8 cellular contexts compared by ENCODE assay signal in the genomic region with DNA sequence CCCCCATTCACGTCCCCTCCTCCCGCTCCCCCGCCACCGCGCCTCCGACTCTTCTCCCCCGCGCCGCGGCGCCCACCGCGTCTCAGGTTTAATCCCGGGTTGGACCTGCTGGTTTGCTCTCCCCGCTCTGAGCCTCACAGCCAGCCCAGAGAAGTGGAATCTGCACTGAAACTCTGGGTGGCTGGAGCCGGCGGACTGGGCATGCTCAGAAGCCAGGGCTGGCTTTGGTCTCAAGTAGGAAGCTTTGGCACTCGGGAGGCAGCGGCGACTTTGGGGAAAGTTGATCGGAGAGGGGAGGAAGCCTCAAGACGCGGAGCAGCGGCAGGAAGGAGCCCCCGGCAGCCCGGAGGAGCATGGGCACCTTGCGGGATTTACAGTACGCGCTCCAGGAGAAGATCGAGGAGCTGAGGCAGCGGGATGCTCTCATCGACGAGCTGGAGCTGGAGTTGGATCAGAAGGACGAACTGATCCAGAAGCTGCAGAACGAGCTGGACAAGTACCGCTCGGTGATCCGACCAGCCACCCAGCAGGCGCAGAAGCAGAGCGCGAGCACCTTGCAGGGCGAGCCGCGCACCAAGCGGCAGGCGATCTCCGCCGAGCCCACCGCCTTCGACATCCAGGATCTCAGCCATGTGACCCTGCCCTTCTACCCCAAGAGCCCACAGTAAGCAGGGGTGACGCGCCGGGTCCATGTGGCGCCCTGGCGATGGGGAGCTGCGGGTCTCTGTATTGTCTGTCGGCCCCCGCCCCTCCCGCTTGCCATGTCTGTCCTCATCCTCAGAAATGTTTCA. TPM values are rescaled to one million over a fixed set of nuclear protein-coding genes. Genes with fewer than 3 reads are reported as not detected.
DNase-seq lines count a peak whose midpoint lies in the region; ATAC-seq and TF ChIP-seq lines count a peak whose summit lies in the region.

A gene (plus strand): TSS at position 250 of the 791 bp plus-strand sequence.

- no peak within 1 kb of the TSS for H3K27ac ChIP-seq in CD8-positive, alpha-beta T cell (ENCODE audit: low read depth, low read length)
- peak within 1 kb of the TSS; percentile 37 for H3K27ac ChIP-seq in subcutaneous abdominal adipose tissue (ENCODE audit: low read depth, low read length)

- peaks cover 7% of the 10 kb centered on the region for H3K4me1 Mint-ChIP-seq in CD8-positive, alpha-beta T cell (ENCODE audit: low read depth)
- peaks cover 3% of the 10 kb centered on the region for H3K4me1 Mint-ChIP-seq in T-helper 2 cell treated with Interferon-gamma antibody and Interleukin-4, amounts not matched to agents 5 μg/mL and 100 μg/mL, for 36 hours (ENCODE audit: low read depth)

- H3K36me3 ChIP-seq in CD8-positive, alpha-beta T cell (ENCODE audit: insufficient read depth, low read length) = no peaks in the 10 kb centered on the region
- no peaks in the 10 kb centered on the region for H3K36me3 ChIP-seq in subcutaneous abdominal adipose tissue (ENCODE audit: control insufficient read depth in 5 of 5, insufficient read depth in 5 of 5, low read length in 5 of 5)

- no peak within 1 kb of the TSS for H3K4me3 ChIP-seq in CD8-positive, alpha-beta T cell (ENCODE audit: low read depth, low read length)
- peak within 1 kb of the TSS; percentile 47 for H3K4me3 ChIP-seq in epithelial cell of esophagus (ENCODE audit: low read length)
- H3K4me3 ChIP-seq in subcutaneous abdominal adipose tissue (ENCODE audit: low read depth in 1 of 5, low read length in 5 of 5) = peak within 1 kb of the TSS; percentile 70 to 87 (median 78)

- peak within 1 kb of the TSS in 4 of 5 donors; percentile 20 to 63 (median 48) for H3K9ac ChIP-seq in subcutaneous abdominal adipose tissue (ENCODE audit: low read length in 5 of 5)

- CTCF ChIA-PET in CD8-positive, alpha-beta T cell (lab: Charles Lee) = no interaction called here

- H3K9me3 Mint-ChIP-seq in CD8-positive, alpha-beta T cell = no peaks in the 10 kb centered on the region
- no peaks in the 10 kb centered on the region for H3K9me3 Mint-ChIP-seq in T-helper 2 cell treated with Interferon-gamma antibody and Interleukin-4, amounts not matched to agents 5 μg/mL and 100 μg/mL, for 36 hours

- H3K9me3 ChIP-seq in CD8-positive, alpha-beta T cell (ENCODE audit: low read length) = no peaks in the 10 kb centered on the region
- H3K9me3 ChIP-seq in subcutaneous abdominal adipose tissue (ENCODE audit: control insufficient read depth in 5 of 5, low read length in 5 of 5) = no peaks in the 10 kb centered on the region

- intact Hi-C loops in CD8-positive, alpha-beta T cell (cut with DNase I, micrococcal nuclease) = no loop called here

- DNase-seq in CD8-positive, alpha-beta T cell = no peak
- no peak for DNase-seq in T-helper 2 cell treated with Interferon-gamma antibody and Interleukin-4, amounts not matched to agents 5 μg/mL and 100 μg/mL, for 36 hours (ENCODE audit: low spot score)
- DNase-seq in epithelial cell of esophagus (ENCODE audit: low read depth) = peak; percentile 68
- DNase-seq in lung microvascular endothelial cell (ENCODE audit: low read depth in 2 of 2) = peak; percentile 42 to 59
- no peak for DNase-seq in activated effector memory CD4-positive, alpha-beta T cell treated with Interleukin-2 at 50 U/mL for 16 hours
- no peak for DNase-seq in T-helper 9 cell

- no peaks in the 10 kb centered on the region for H3K36me3 Mint-ChIP-seq in CD8-positive, alpha-beta T cell
- no peaks in the 10 kb centered on the region for H3K36me3 Mint-ChIP-seq in T-helper 2 cell treated with Interferon-gamma antibody and Interleukin-4, amounts not matched to agents 5 μg/mL and 100 μg/mL, for 36 hours (ENCODE audit: low read depth)

- H3K27me3 Mint-ChIP-seq in CD8-positive, alpha-beta T cell (ENCODE audit: low read depth) = peaks cover 38% of the 10 kb centered on the region
- H3K27me3 Mint-ChIP-seq in T-helper 2 cell treated with Interferon-gamma antibody and Interleukin-4, amounts not matched to agents 5 μg/mL and 100 μg/mL, for 36 hours (ENCODE audit: low read depth) = peaks cover 47% of the 10 kb centered on the region

- no peak for TF ChIP-seq CTCF in CD8-positive, alpha-beta T cell (IDR thresholded peaks at IDR 0.05)
- TF ChIP-seq CTCF in epithelial cell of esophagus (IDR thresholded peaks at IDR 0.05; ENCODE audit: insufficient read depth, low read depth, low read length, missing control alignments) = no peak

- no peak within 1 kb of the TSS for H3K27ac Mint-ChIP-seq in CD8-positive, alpha-beta T cell
- H3K27ac Mint-ChIP-seq in T-helper 2 cell treated with Interferon-gamma antibody and Interleukin-4, amounts not matched to agents 5 μg/mL and 100 μg/mL, for 36 hours = no peak within 1 kb of the TSS

- peaks cover 8% of the 10 kb centered on the region for H3K4me1 ChIP-seq in CD8-positive, alpha-beta T cell (ENCODE audit: insufficient read depth, low read length)
- H3K4me1 ChIP-seq in subcutaneous abdominal adipose tissue (ENCODE audit: control insufficient read depth in 5 of 5, insufficient read depth in 5 of 5, low read length in 5 of 5) = peaks cover 1 to 23% (median 18%) of the 10 kb centered on the region in 5 donors

- no peak for ATAC-seq in CD8-positive, alpha-beta T cell
- ATAC-seq in HG03066 (IDR thresholded peaks at IDR 0.05; ENCODE audit: low read depth, unreplicated experiment) = peak; percentile 56

- H3K4me3 Mint-ChIP-seq in CD8-positive, alpha-beta T cell = peak within 1 kb of the TSS; percentile 40
- peak within 1 kb of the TSS; percentile 72 for H3K4me3 Mint-ChIP-seq in T-helper 2 cell treated with Interferon-gamma antibody and Interleukin-4, amounts not matched to agents 5 μg/mL and 100 μg/mL, for 36 hours

- POLR2A ChIA-PET in CD8-positive, alpha-beta T cell (lab: Charles Lee) = no interaction called here

- H3K27me3 ChIP-seq in CD8-positive, alpha-beta T cell (ENCODE audit: insufficient read depth, low read length) = peaks cover 4% of the 10 kb centered on the region
- H3K27me3 ChIP-seq in subcutaneous abdominal adipose tissue (ENCODE audit: control insufficient read depth in 5 of 5, insufficient read depth in 4 of 5, low read length in 5 of 5) = peaks cover 12 to 23% (median 13%) of the 10 kb centered on the region in 5 donors

RNA-seq across cellular contexts. Expression of the gene that starts here (rescaled TPM):
- not detected for total RNA-seq in CD8-positive, alpha-beta T cell
- 0.87 and 3.6 TPM in 2 replicates for total RNA-seq in lung microvascular endothelial cell

Comparison
In these comparisons a context has a peak if more than half of its experiments do, and no peak if none do; other contexts are left out.
1. DNase-seq: peak in epithelial cell of esophagus (single experiment) and lung microvascular endothelial cell (2 of 2); none in CD8-positive, alpha-beta T cell (0 of 7), T-helper 2 cell treated with Interferon-gamma antibody and Interleukin-4, amounts not matched to agents 5 μg/mL and 100 μg/mL, for 36 hours (single experiment), activated effector memory CD4-positive, alpha-beta T cell treated with Interleukin-2 at 50 U/mL for 16 hours (single experiment) and T-helper 9 cell (single experiment).